ENCODE assay signal across 27 cellular contexts in the genomic region with DNA sequence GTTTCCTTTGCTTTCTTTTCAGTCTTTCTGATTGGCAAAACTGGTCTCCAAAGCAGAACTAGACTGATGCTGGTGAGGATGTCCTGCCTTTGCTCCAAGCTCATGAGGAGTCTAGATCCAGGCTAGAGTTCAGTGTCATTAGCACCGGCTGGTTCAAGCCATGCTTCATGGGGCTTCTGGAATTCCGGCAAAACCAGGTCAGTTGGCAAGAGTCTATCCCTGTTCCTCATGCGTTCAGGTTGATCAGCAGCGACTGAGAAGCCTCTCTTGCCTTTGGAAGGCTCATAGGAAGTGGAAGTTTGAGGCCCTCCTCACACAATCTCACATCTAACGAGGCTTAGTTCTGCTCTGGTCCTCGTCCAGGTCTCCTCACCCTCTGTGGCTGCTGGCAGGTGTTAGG.
"Had no signal": no experiment of that assay in that cellular context is flagged by ENCODE, and none has a peak within 500 bp of the region (broad histone marks: within the 10 kb centered on the region; RNA-seq: fewer than 3 reads in every experiment).

No MANE protein-coding gene starts in this region.

- H3K27ac Mint-ChIP-seq: naive thymus-derived CD4-positive, alpha-beta T cell; natural killer cell treated with Interleukin-12 subunit alpha and Interleukin-12 subunit beta and Interleukin-15 and Interleukin-18, amount 100 ng/mL, for 72 hours; stimulated activated memory B cell treated with anti-CD40 and anti-IgM and Interleukin-4, amounts not matched to agents 10 μg/mL and 1 μg/mL and 100 μg/mL, for 72 hours; stimulated activated naive CD8-positive, alpha-beta T cell treated with anti-CD3 and anti-CD28 coated beads, Interleukin-15, amount 100 ng/mL, for 72 hours had no signal

- H3K36me3 ChIP-seq: heart right ventricle, left ventricle myocardium inferior, pancreas, prostate gland, sigmoid colon, transverse colon, uterus had no signal

- H3K79me2 ChIP-seq: hepatocyte had no signal

- H3K27ac ChIP-seq: heart right ventricle, pancreas, prostate gland, sigmoid colon, transverse colon, uterus had no signal

- H2AFZ ChIP-seq: hepatocyte had no signal

- H3K27me3 ChIP-seq: heart right ventricle, hepatocyte, pancreas, sigmoid colon, transverse colon, uterus had no signal

- ATAC-seq: heart right ventricle; mucosa of descending colon; naive thymus-derived CD4-positive, alpha-beta T cell; natural killer cell treated with Interleukin-12 subunit alpha and Interleukin-12 subunit beta and Interleukin-15 and Interleukin-18, amount 100 ng/mL, for 72 hours; pancreas; right cardiac atrium; stimulated activated memory B cell treated with anti-CD40 and anti-IgM and Interleukin-4, amounts not matched to agents 10 μg/mL and 1 μg/mL and 100 μg/mL, for 72 hours; stimulated activated naive CD8-positive, alpha-beta T cell treated with anti-CD3 and anti-CD28 coated beads, Interleukin-15, amount 100 ng/mL, for 72 hours had no signal

- H3K4me2 ChIP-seq: hepatocyte had no signal

- H3K9me3 ChIP-seq: heart right ventricle, left ventricle myocardium inferior, mucosa of descending colon, pancreas, prostate gland, sigmoid colon, transverse colon, uterus had no signal

- H3K4me3 ChIP-seq: heart right ventricle, hepatocyte, left ventricle myocardium inferior, lung, mucosa of descending colon, pancreas, prostate gland, sigmoid colon, transverse colon, uterus had no signal

- H3K9me3 Mint-ChIP-seq: stimulated activated memory B cell treated with anti-CD40 and anti-IgM and Interleukin-4, amounts not matched to agents 10 μg/mL and 1 μg/mL and 100 μg/mL, for 72 hours; stimulated activated naive CD8-positive, alpha-beta T cell treated with anti-CD3 and anti-CD28 coated beads, Interleukin-15, amount 100 ng/mL, for 72 hours had no signal

- FAIRE-seq: pancreas, small intestine had no signal

- DNase-seq: heart right ventricle; islet precursor cell; left ventricle myocardium inferior; midbrain; mucosa of descending colon; naive thymus-derived CD4-positive, alpha-beta T cell; nucleus accumbens; pancreas; posterior cingulate gyrus; retina; right cardiac atrium; sigmoid colon; small intestine; stimulated activated CD4-positive, alpha-beta T cell treated with anti-CD3 and anti-CD28 coated beads, Interleukin-1b, Interleukin-23, amount 100 ng/mL, for 48 hours; stimulated activated CD4-positive, alpha-beta T cell treated with anti-CD3 and anti-CD28 coated beads, Interleukin-2, amount 100 ng/mL, for 48 hours; stimulated activated CD4-positive, alpha-beta T cell treated with anti-CD3 and anti-CD28 coated beads, Interleukin-4, amount 100 ng/mL, for 4 hours; stimulated activated CD8-positive, alpha-beta memory T cell treated with anti-CD3 and anti-CD28 coated beads, Interleukin-4, amount 100 ng/mL, for 48 hours; stimulated activated naive CD4-positive, alpha-beta T cell treated with Interleukin-2 at 50 U/mL for 16 hours; stimulated activated naive CD8-positive, alpha-beta T cell treated with anti-CD3 and anti-CD28 coated beads, Interleukin-15, amount 100 ng/mL, for 72 hours; substantia nigra; transverse colon; uterus had no signal

- H3K27me3 Mint-ChIP-seq: stimulated activated memory B cell treated with anti-CD40 and anti-IgM and Interleukin-4, amounts not matched to agents 10 μg/mL and 1 μg/mL and 100 μg/mL, for 72 hours had no signal

- H3K4me1 Mint-ChIP-seq: naive thymus-derived CD4-positive, alpha-beta T cell; stimulated activated memory B cell treated with anti-CD40 and anti-IgM and Interleukin-4, amounts not matched to agents 10 μg/mL and 1 μg/mL and 100 μg/mL, for 72 hours; stimulated activated naive CD8-positive, alpha-beta T cell treated with anti-CD3 and anti-CD28 coated beads, Interleukin-15, amount 100 ng/mL, for 72 hours had no signal

- H3K4me1 ChIP-seq: pancreas, prostate gland, sigmoid colon, uterus had no signal

- H3K36me3 Mint-ChIP-seq: naive thymus-derived CD4-positive, alpha-beta T cell; natural killer cell treated with Interleukin-12 subunit alpha and Interleukin-12 subunit beta and Interleukin-15 and Interleukin-18, amount 100 ng/mL, for 72 hours; stimulated activated memory B cell treated with anti-CD40 and anti-IgM and Interleukin-4, amounts not matched to agents 10 μg/mL and 1 μg/mL and 100 μg/mL, for 72 hours had no signal

- H3K4me3 Mint-ChIP-seq: naive thymus-derived CD4-positive, alpha-beta T cell; natural killer cell treated with Interleukin-12 subunit alpha and Interleukin-12 subunit beta and Interleukin-15 and Interleukin-18, amount 100 ng/mL, for 72 hours; stimulated activated memory B cell treated with anti-CD40 and anti-IgM and Interleukin-4, amounts not matched to agents 10 μg/mL and 1 μg/mL and 100 μg/mL, for 72 hours; stimulated activated naive CD8-positive, alpha-beta T cell treated with anti-CD3 and anti-CD28 coated beads, Interleukin-15, amount 100 ng/mL, for 72 hours had no signal
